In the genomic region with DNA sequence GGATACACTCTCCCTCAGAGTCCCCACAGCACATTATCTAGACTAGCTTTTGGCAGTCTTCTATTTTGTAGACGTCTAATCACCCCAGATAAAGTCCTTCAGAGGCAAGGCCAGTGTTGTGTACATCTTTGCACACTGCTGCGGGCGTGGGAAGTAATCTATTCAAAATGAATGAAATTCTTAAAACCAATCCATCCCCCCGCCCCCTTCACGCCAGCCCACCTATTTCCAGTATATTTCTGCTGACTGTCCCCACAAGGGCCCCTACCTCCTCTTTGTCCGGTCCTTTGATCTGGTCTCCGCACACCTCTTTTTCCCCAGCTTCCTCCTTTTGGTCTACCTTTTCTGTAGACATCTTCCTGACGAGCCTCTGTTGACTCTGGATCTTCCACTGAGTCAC, we compare ENCODE assay signal across 8 cellular contexts. TPM values are rescaled to one million over a fixed set of nuclear protein-coding genes. Genes with fewer than 3 reads are reported as not detected.
DNase-seq lines count a peak whose midpoint lies in the region; ATAC-seq, FAIRE-seq and TF ChIP-seq lines count a peak whose summit lies in the region.

No MANE protein-coding gene starts in this region.

- TF ChIP-seq CTCF in A549 (IDR thresholded peaks at IDR 0.05), result no peak
- TF ChIP-seq CTCF in coronary artery (IDR thresholded peaks at IDR 0.05), result no peak

- POLR2A ChIA-PET in A549 (lab: Yijun Ruan, JAX), result interaction anchor here (1.0 to 6.1 kb wide), 7 partner anchors 21 to 294 kb away, joined by 3 to 64 read pairs (median 7); partner anchors contain the start of genes C11orf98, CSKMT, EEF1G and HNRNPUL2
- POLR2A ChIA-PET in naive thymus-derived CD4-positive, alpha-beta T cell (lab: Charles Lee), result interaction anchor here (0.6 to 13.6 kb wide), 21 partner anchors 16 to 1493 kb away, joined by 3 to 347 read pairs (median 9); partner anchors contain the start of genes C11orf98, CSKMT, EEF1G and EML3

- H3K4me1 ChIP-seq in A549, result peaks cover 26% of the 10 kb centered on the region
- peaks cover 41 to 46% of the 10 kb centered on the region in 2 donors for H3K4me1 ChIP-seq in naive thymus-derived CD4-positive, alpha-beta T cell (ENCODE audit: control insufficient read depth in 2 of 2, insufficient read depth in 2 of 2, low read length in 2 of 2)

- CTCF ChIA-PET in A549 (lab: Yijun Ruan, JAX), result interaction anchor here (1.0 to 5.3 kb wide), 8 partner anchors 9 to 56 kb away, joined by 3 to 37 read pairs (median 6); partner anchors contain the start of genes HNRNPUL2, LBHD1, TTC9C and UQCC3
- CTCF ChIA-PET in naive thymus-derived CD4-positive, alpha-beta T cell (lab: Charles Lee), result interaction anchor here (2.5 kb wide), 1 partner anchor 115 kb away, joined by 10 read pairs; the partner anchor contains the start of gene TUT1

- peaks cover 0 to 25% (median 5%) of the 10 kb centered on the region in 5 donors for H3K36me3 Mint-ChIP-seq in naive thymus-derived CD4-positive, alpha-beta T cell

- no peak for TF ChIP-seq POLR2A in A549 (IDR thresholded peaks at IDR 0.05; ENCODE audit: low read length)

- H3K9me3 Mint-ChIP-seq in naive thymus-derived CD4-positive, alpha-beta T cell, result peaks cover 0 to 4% (median 0%) of the 10 kb centered on the region in 11 donors

- peak overlapping the region; percentile 59 to 97 (median 86) for H3K4me3 Mint-ChIP-seq in naive thymus-derived CD4-positive, alpha-beta T cell

- peaks cover 17 to 49% (median 44%) of the 10 kb centered on the region in 7 donors for H3K4me1 Mint-ChIP-seq in naive thymus-derived CD4-positive, alpha-beta T cell

- no peaks in the 10 kb centered on the region for H3K27me3 ChIP-seq in MG63
- no peaks in the 10 kb centered on the region for H3K27me3 ChIP-seq in naive thymus-derived CD4-positive, alpha-beta T cell (ENCODE audit: control insufficient read depth in 2 of 2, insufficient read depth in 2 of 2, low read length in 2 of 2)

- intact Hi-C loops in naive thymus-derived CD4-positive, alpha-beta T cell (cut with micrococcal nuclease), result loop anchor here (1.0 to 5.0 kb wide), 3 partner anchors 54 to 965 kb away; partner anchors contain the start of genes ATL3 (in 1 of the 2), EML3 (in 1 of the 2) and POLR2G (in 1 of the 2)

- FAIRE-seq in A549 (lab: Jason Lieb, UNC), result no peak

- H3K9me3 ChIP-seq in A549, result no peaks in the 10 kb centered on the region
- H3K9me3 ChIP-seq in MG63, result no peaks in the 10 kb centered on the region
- no peaks in the 10 kb centered on the region for H3K9me3 ChIP-seq in naive thymus-derived CD4-positive, alpha-beta T cell (ENCODE audit: control insufficient read depth in 2 of 3, low read length in 3 of 3)

- TF ChIP-seq RAD21 in A549 (conservative IDR thresholded peaks at IDR 0.05 in 1 of 2, IDR thresholded peaks at IDR 0.05 in 1 of 2), result no peak

- no peak for TF ChIP-seq EP300 in A549 (IDR thresholded peaks at IDR 0.05)

- 85% methylated on average over 8 of the region's 8 CpGs for WGBS in A549 (ENCODE audit: missing lambda C conversion rate)

- H3K36me3 ChIP-seq in MG63, result peaks cover 69% of the 10 kb centered on the region
- H3K36me3 ChIP-seq in naive thymus-derived CD4-positive, alpha-beta T cell (ENCODE audit: control insufficient read depth in 2 of 3, insufficient read depth in 3 of 3, low read length in 3 of 3), result peaks cover 0 to 5% (median 0%) of the 10 kb centered on the region in 3 experiments

- no peaks in the 10 kb centered on the region for H3K27me3 Mint-ChIP-seq in naive thymus-derived CD4-positive, alpha-beta T cell

- ATAC-seq in A549, result no peak
- ATAC-seq in naive thymus-derived CD4-positive, alpha-beta T cell, result no peak
- no peak for ATAC-seq in HG03135 (IDR thresholded peaks at IDR 0.05; ENCODE audit: unreplicated experiment)
- no peak for ATAC-seq in esophagus mucosa

- H3K4me2 ChIP-seq in A549, result peak overlapping the region; percentile 78

- H3K27ac Mint-ChIP-seq in naive thymus-derived CD4-positive, alpha-beta T cell, result peak overlapping the region; percentile 66 to 99 (median 80)

- H3K4me3 ChIP-seq in A549 (no peak overlapping the region), MG63 (peak overlapping the region; percentile 85), coronary artery (peak overlapping the region; percentile 86)
- peak overlapping the region; percentile 74 for H3K4me3 ChIP-seq in naive thymus-derived CD4-positive, alpha-beta T cell (ENCODE audit: low read length)

- H3K27ac ChIP-seq in A549 (peak overlapping the region in 1 of 2 experiments; percentile 92; a peak in 2 of 6 replicates), coronary artery (peak overlapping the region; percentile 62 to 78)
- H3K27ac ChIP-seq in naive thymus-derived CD4-positive, alpha-beta T cell (ENCODE audit: low read depth, low read length), result peak overlapping the region; percentile 73

- no peak for DNase-seq in A549 (ENCODE audit: low read depth in 1 of 2, low spot score in 1 of 2)
- no peak for DNase-seq in MG63
- no peak for DNase-seq in coronary artery (ENCODE audit: low spot score)
- DNase-seq in naive thymus-derived CD4-positive, alpha-beta T cell, result no peak
- no peak for DNase-seq in NCI-H1930 (lab: John Stamatoyannopoulos, UW)
- DNase-seq in NCI-H2107 (lab: John Stamatoyannopoulos, UW), result no peak

TF ChIP-seq in A549, 52 proteins besides CTCF, POLR2A, EP300 and RAD21 (continues in another document):
- no peak for TF ChIP-seq HEYL (CRISPR knock-in tag; IDR thresholded peaks at IDR 0.05)

RNA-seq across cellular contexts. Expression of gene BSCL2, which starts 0.4 kb away (rescaled TPM):
- polyA plus RNA-seq in A549 (2011; rRNA removed) (63.9 and 101 TPM in 2 replicates), A549 (2017; fragmentation: RNase III; extraction: RNeasy Plus Mini Kit Qiagen cat#74134 plus additional on column Dnase treatment) (63.0 to 72.4 TPM (median 64.5 TPM) in 3 replicates)
- 97.9 and 118 TPM in 2 replicates for polyA plus RNA-seq in A549 (2012; cell fraction: cytosol; rRNA removed)
- 127 and 182 TPM in 2 replicates for polyA plus RNA-seq in A549 (2012; cell fraction: nucleus; rRNA removed)
- 98.1 and 142 TPM in 2 replicates for polyA minus RNA-seq in A549 (2011; rRNA and poly(A)+ RNA removed)
- 57.4 and 185 TPM in 2 replicates for total RNA-seq in MG63 (2014; rRNA removed; shearing (Covaris generic); ENCODE audit: low replicate concordance)
- total RNA-seq in naive thymus-derived CD4-positive, alpha-beta T cell, result 10 to 100 TPM; 28.4 to 53.9 (median 39.0) TPM
- polyA plus RNA-seq in naive thymus-derived CD4-positive, alpha-beta T cell, result 10 to 100 TPM; 57.9 to 63.5 TPM
- 42.4 TPM for total RNA-seq in esophagus mucosa

RNA-seq across cellular contexts. Expression of gene GNG3, which starts 0.6 kb away (rescaled TPM):
- polyA plus RNA-seq in A549 (2011; rRNA removed) (not detected in 2 replicates), A549 (2017; fragmentation: RNase III; extraction: RNeasy Plus Mini Kit Qiagen cat#74134 plus additional on column Dnase treatment) (0.15 TPM in 1 of 3 replicates, not detected in the others)
- 0.04 TPM in 1 of 2 replicates, not detected in the other for polyA plus RNA-seq in A549 (2012; cell fraction: cytosol; rRNA removed)
- 0.10 TPM in 1 of 2 replicates, not detected in the other for polyA plus RNA-seq in A549 (2012; cell fraction: nucleus; rRNA removed)
- not detected in 2 replicates for polyA minus RNA-seq in A549 (2011; rRNA and poly(A)+ RNA removed)
- total RNA-seq in MG63 (2014; rRNA removed; shearing (Covaris generic); ENCODE audit: low replicate concordance), result not detected in 2 replicates
- not detected for total RNA-seq in naive thymus-derived CD4-positive, alpha-beta T cell
- polyA plus RNA-seq in naive thymus-derived CD4-positive, alpha-beta T cell, result not detected
- total RNA-seq in esophagus mucosa, result not detected

RNA-seq across cellular contexts. Expression of gene LRRN4CL, which starts 17.5 kb away (rescaled TPM):
- polyA plus RNA-seq in A549 (2011; rRNA removed), result 0.03 and 0.04 TPM in 2 replicates
- 0.05 TPM in 2 replicates for polyA plus RNA-seq in A549 (2012; cell fraction: cytosol; rRNA removed)
- 0.43 and 0.47 TPM in 2 replicates for polyA plus RNA-seq in A549 (2012; cell fraction: nucleus; rRNA removed)
- 0.03 to 0.08 TPM (median 0.08 TPM) in 3 replicates for polyA plus RNA-seq in A549 (2017; fragmentation: RNase III; extraction: RNeasy Plus Mini Kit Qiagen cat#74134 plus additional on column Dnase treatment)
- polyA minus RNA-seq in A549 (2011; rRNA and poly(A)+ RNA removed), result 0.29 and 0.70 TPM in 2 replicates
- 1.4 and 2.3 TPM in 2 replicates for total RNA-seq in MG63 (2014; rRNA removed; shearing (Covaris generic); ENCODE audit: low replicate concordance)
- under 1 TPM in 3 of 5 experiments, not detected in 2; 0.12 to 0.38 (median 0.24) TPM for total RNA-seq in naive thymus-derived CD4-positive, alpha-beta T cell
- polyA plus RNA-seq in naive thymus-derived CD4-positive, alpha-beta T cell, result not detected
- total RNA-seq in esophagus mucosa, result 1.1 TPM

RNA-seq across cellular contexts. Expression of gene HNRNPUL2, which starts 20.4 kb away (rescaled TPM):
- polyA plus RNA-seq in A549 (2011; rRNA removed) (31.4 and 31.6 TPM in 2 replicates), A549 (2017; fragmentation: RNase III; extraction: RNeasy Plus Mini Kit Qiagen cat#74134 plus additional on column Dnase treatment) (71.3 to 79.5 TPM (median 74.4 TPM) in 3 replicates)
- polyA plus RNA-seq in A549 (2012; cell fraction: cytosol; rRNA removed), result 18.4 and 20.8 TPM in 2 replicates
- polyA plus RNA-seq in A549 (2012; cell fraction: nucleus; rRNA removed), result 11.6 and 16.1 TPM in 2 replicates
- polyA minus RNA-seq in A549 (2011; rRNA and poly(A)+ RNA removed), result 17.1 and 17.8 TPM in 2 replicates
- total RNA-seq in MG63 (2014; rRNA removed; shearing (Covaris generic); ENCODE audit: low replicate concordance), result 2.1 and 4.5 TPM in 2 replicates
- total RNA-seq in naive thymus-derived CD4-positive, alpha-beta T cell, result 10 to 100 TPM; 43.4 to 77.5 (median 65.3) TPM
- 1 to 10 TPM; 1.9 TPM for polyA plus RNA-seq in naive thymus-derived CD4-positive, alpha-beta T cell
- total RNA-seq in esophagus mucosa, result 29.5 TPM

RNA-seq across cellular contexts. Expression of gene TTC9C, which starts 21.4 kb away (rescaled TPM):
- polyA plus RNA-seq in A549 (2011; rRNA removed) (42.6 and 44.0 TPM in 2 replicates), A549 (2017; fragmentation: RNase III; extraction: RNeasy Plus Mini Kit Qiagen cat#74134 plus additional on column Dnase treatment) (32.6 to 34.1 TPM (median 33.5 TPM) in 3 replicates)
- polyA plus RNA-seq in A549 (2012; cell fraction: cytosol; rRNA removed), result 21.7 and 21.9 TPM in 2 replicates
- 16.7 and 25.4 TPM in 2 replicates for polyA plus RNA-seq in A549 (2012; cell fraction: nucleus; rRNA removed)
- 20.7 and 27.0 TPM in 2 replicates for polyA minus RNA-seq in A549 (2011; rRNA and poly(A)+ RNA removed)
- 31.8 and 42.3 TPM in 2 replicates for total RNA-seq in MG63 (2014; rRNA removed; shearing (Covaris generic); ENCODE audit: low replicate concordance)
- total RNA-seq in naive thymus-derived CD4-positive, alpha-beta T cell, result 10 to 100 TPM; 13.1 to 53.0 (median 47.1) TPM
- polyA plus RNA-seq in naive thymus-derived CD4-positive, alpha-beta T cell, result 10 to 100 TPM; 12.0 to 29.3 TPM
- total RNA-seq in esophagus mucosa, result 13.5 TPM
